ENCODE assay signal across 1 cellular context in genomic region chr3:50611464-50612233, GRCh38.
A peak's percentile ranks its signal among the peaks of the same experiment; 100 is the strongest.
TF ChIP-seq lines count a peak whose summit lies in the region.

CISH (minus strand) TSS chr3:50611774; CDS start chr3:50611650, 124 bp downstream.

TF ChIP-seq in HCT116, 20 proteins besides CTCF, POLR2A, EP300 and RAD21 (continued from another document):
- no peak for TF ChIP-seq ZBTB33 (IDR thresholded peaks at IDR 0.05; ENCODE audit: extremely low read depth, insufficient replicate concordance, low read length)
- no peak for TF ChIP-seq SP1 (IDR thresholded peaks at IDR 0.05; ENCODE audit: low read depth)
- TF ChIP-seq POLR2AphosphoS5 (IDR thresholded peaks at IDR 0.05; ENCODE audit: low read depth, low read length), result peak; percentile 72
- no peak for TF ChIP-seq ZNF274 (IDR thresholded peaks at IDR 0.05; ENCODE audit: low read depth, low read length)
- TF ChIP-seq TCF7L2 (IDR thresholded peaks at IDR 0.05; ENCODE audit: borderline replicate concordance, extremely low read depth, insufficient read depth, insufficient read length), result peak; percentile 77
- no peak for TF ChIP-seq ATF3 (IDR thresholded peaks at IDR 0.05)
- TF ChIP-seq FOSL1 (IDR thresholded peaks at IDR 0.05; ENCODE audit: low read depth), result no peak
- TF ChIP-seq SIN3A (IDR thresholded peaks at IDR 0.05; ENCODE audit: low read depth), result no peak
- TF ChIP-seq EZH2phosphoT487 (IDR thresholded peaks at IDR 0.05; ENCODE audit: borderline replicate concordance), result no peak
- TF ChIP-seq YY1 (IDR thresholded peaks at IDR 0.05; ENCODE audit: extremely low read depth, insufficient replicate concordance, low read depth, low read length), result no peak
- no peak for TF ChIP-seq ZFX (IDR thresholded peaks at IDR 0.05)
- no peak for TF ChIP-seq MAX (IDR thresholded peaks at IDR 0.05)
